In the genomic region with DNA sequence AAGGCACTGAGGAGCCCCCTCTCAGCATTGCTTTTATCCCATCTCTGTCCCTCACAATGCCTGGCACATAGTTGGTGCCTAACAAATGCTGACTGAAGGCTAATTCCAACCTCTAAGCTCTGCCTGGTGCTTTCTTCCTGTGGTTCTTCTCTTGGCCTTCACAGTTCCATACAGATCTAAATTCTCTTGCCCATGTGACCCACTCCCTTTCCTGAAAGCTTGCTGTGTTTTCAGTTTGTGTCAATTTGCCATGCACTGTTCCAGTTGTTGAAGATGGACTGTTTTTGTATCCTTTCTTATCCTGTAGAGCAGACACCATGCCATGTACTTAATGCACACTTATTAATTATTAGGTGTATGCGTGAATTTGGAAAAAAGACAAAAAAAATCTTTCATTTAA, we compare ENCODE assay signal across 26 cellular contexts.
"Had no signal": no experiment of that assay in that cellular context is flagged by ENCODE, and none has a peak within 500 bp of the region (broad histone marks: within the 10 kb centered on the region; RNA-seq: fewer than 3 reads in every experiment).

No MANE protein-coding gene starts in this region.

- H3K27me3 ChIP-seq: brain microvascular endothelial cell, cardiac muscle cell had no signal

- H3K4me2 ChIP-seq: KMS-11 had no signal

- DNase-seq: activated CD4-positive, alpha-beta memory T cell treated with anti-CD3 and anti-CD28 coated beads, Interleukin-2, amount 10 ng/mL, durations not matched to agents 7 days and 5 days; activated CD4-positive, alpha-beta T cell treated with anti-CD3 and anti-CD28 coated beads for 36 hours; activated CD4-positive, alpha-beta T cell treated with anti-CD3 and anti-CD28 coated beads, Interleukin-2, amount 50 U/mL, for 1 hour; activated gamma-delta T cell; activated naive CD4-positive, alpha-beta T cell treated with anti-CD3 and anti-CD28 coated beads for 36 hours; activated T-cell treated with anti-CD3 and anti-CD28 coated beads for 4 hours; activated T-cell treated with anti-CD3 and anti-CD28 coated beads, Interleukin-2, amount 50 U/mL, for 48 hours; amygdala; brain microvascular endothelial cell; MM.1S; NCI-H1105; NCI-H146; NCI-H187 treated with DMSO at 0.1 percent for 48 hours; NCI-H2171; NCI-H2227 treated with DMSO at 0.1 percent for 48 hours; NCI-H446 treated with DMSO at 0.1 percent for 48 hours; NCI-H524 treated with DMSO at 0.1 percent for 48 hours; SIG-M5; T-cell had no signal

- H3K27me3 Mint-ChIP-seq: activated CD4-positive, alpha-beta memory T cell treated with anti-CD3 and anti-CD28 coated beads, Interleukin-2, amount 10 ng/mL, durations not matched to agents 7 days and 5 days; activated CD4-positive, alpha-beta T cell treated with anti-CD3 and anti-CD28 coated beads for 36 hours; activated naive CD8-positive, alpha-beta T cell; activated T-helper 17 cell treated with anti-CD3 and anti-CD28 coated beads, Interleukin-2, amount 50 U/mL, for 72 hours had no signal

- H3K27ac Mint-ChIP-seq: activated CD4-positive, alpha-beta memory T cell treated with anti-CD3 and anti-CD28 coated beads, Interleukin-2, amount 10 ng/mL, durations not matched to agents 7 days and 5 days; activated CD4-positive, alpha-beta T cell treated with anti-CD3 and anti-CD28 coated beads for 36 hours; activated naive CD4-positive, alpha-beta T cell treated with anti-CD3 and anti-CD28 coated beads for 36 hours; activated naive CD8-positive, alpha-beta T cell; activated T-helper 17 cell treated with anti-CD3 and anti-CD28 coated beads, Interleukin-2, amount 50 U/mL, for 72 hours; T-cell had no signal

- H3K4me3 Mint-ChIP-seq: activated CD4-positive, alpha-beta memory T cell treated with anti-CD3 and anti-CD28 coated beads, Interleukin-2, amount 10 ng/mL, durations not matched to agents 7 days and 5 days; activated CD4-positive, alpha-beta T cell treated with anti-CD3 and anti-CD28 coated beads for 36 hours; activated naive CD4-positive, alpha-beta T cell treated with anti-CD3 and anti-CD28 coated beads for 36 hours; activated naive CD8-positive, alpha-beta T cell; activated T-helper 17 cell treated with anti-CD3 and anti-CD28 coated beads, Interleukin-2, amount 50 U/mL, for 72 hours; T-cell had no signal

- H3K9ac ChIP-seq: KMS-11 had no signal

- H3K4me3 ChIP-seq: cardiac muscle cell, SK-N-MC had no signal

- H3K36me3 ChIP-seq: brain microvascular endothelial cell, cardiac muscle cell had no signal

- H3K27ac ChIP-seq: brain microvascular endothelial cell, cardiac muscle cell, KMS-11, SK-N-MC, VCaP had no signal

- FAIRE-seq: astrocyte had no signal
